ENCODE assay signal across 1 cellular context in genomic region chr20:58179432-58180099, GRCh38.
TF ChIP-seq lines count a peak whose summit lies in the region.

No MANE protein-coding gene starts in this region.

TF ChIP-seq in HepG2, 621 proteins besides CTCF, POLR2A, EP300 and RAD21 (continued from another document and continues in another):
- TF ChIP-seq ZBTB46 (CRISPR knock-in tag; IDR thresholded peaks at IDR 0.05; ENCODE audit: borderline replicate concordance) (0 out of 2 replicates have a peak, but pooled peaks have one; percentile 41), YY1 (IDR thresholded peaks at IDR 0.05; ENCODE audit: insufficient read depth, insufficient replicate concordance, low read depth, low read length) (peak; percentile 35), ZFYVE20 (CRISPR knock-in tag; IDR thresholded peaks at IDR 0.05; ENCODE audit: borderline replicate concordance, low read depth) (0 out of 2 replicates have a peak, but pooled peaks have one; percentile 50), KLF16 (CRISPR knock-in tag; IDR thresholded peaks at IDR 0.05) (0 out of 4 replicates have a peak, but pooled peaks of 1 of the 2 experiments have one; percentile 31), WIZ (CRISPR knock-in tag; IDR thresholded peaks at IDR 0.05) (peak; percentile 65; the same call in 1 of the 2 replicates), KMT2A (CRISPR knock-in tag; IDR thresholded peaks at IDR 0.05) (peak; percentile 16; the same call in 1 of the 2 replicates), ZNF768 (CRISPR knock-in tag; IDR thresholded peaks at IDR 0.05) (no peak; the same call in 1 of the 2 replicates), PTBP1 (IDR thresholded peaks at IDR 0.05; ENCODE audit: low read depth, low read length, poor library complexity, severe bottlenecking) (peak; percentile 85), RELA (CRISPR knock-in tag; IDR thresholded peaks at IDR 0.05) (0 out of 2 replicates have a peak, but pooled peaks have one; percentile 70), ZNF451 (CRISPR knock-in tag; IDR thresholded peaks at IDR 0.05) (peak; percentile 74; the same call in 1 of the 2 replicates), ZNF543 (CRISPR knock-in tag; IDR thresholded peaks at IDR 0.05) (0 out of 2 replicates have a peak, but pooled peaks have one; percentile 22), ZNF597 (CRISPR knock-in tag; IDR thresholded peaks at IDR 0.05) (0 out of 2 replicates have a peak, but pooled peaks have one; percentile 77), ZNF546 (CRISPR knock-in tag; conservative IDR thresholded peaks at IDR 0.05) (no peak), ATF7 (IDR thresholded peaks at IDR 0.05) (no peak), ATF7 (CRISPR knock-in tag; IDR thresholded peaks at IDR 0.05) (no peak), FOXO1 (CRISPR knock-in tag; IDR thresholded peaks at IDR 0.05) (0 out of 2 replicates have a peak, but pooled peaks have one; percentile 37), ZNF772 (CRISPR knock-in tag; IDR thresholded peaks at IDR 0.05) (no peak), XRCC5 (optimal IDR thresholded peaks at IDR 0.05; ENCODE audit: low read length) (peak; percentile 96), KLF11 (CRISPR knock-in tag; IDR thresholded peaks at IDR 0.05) (no peak), KDM2A (CRISPR knock-in tag; IDR thresholded peaks at IDR 0.05; ENCODE audit: borderline replicate concordance, low read depth) (peak; percentile 75; the same call in 1 of the 2 replicates), ZNF251 (CRISPR knock-in tag; IDR thresholded peaks at IDR 0.05) (peak; percentile 81; the same call in 1 of the 2 replicates), ZNF136 (CRISPR knock-in tag; IDR thresholded peaks at IDR 0.05; ENCODE audit: low read depth) (0 out of 2 replicates have a peak, but pooled peaks have one; percentile 65), ZNF501 (CRISPR knock-in tag; IDR thresholded peaks at IDR 0.05) (peak; percentile 80), JUNB (CRISPR knock-in tag; IDR thresholded peaks at IDR 0.05; ENCODE audit: borderline replicate concordance) (no peak), MYC (CRISPR knock-in tag; IDR thresholded peaks at IDR 0.05; ENCODE audit: borderline replicate concordance) (peak; percentile 54; the same call in 1 of the 2 replicates), ZNF547 (CRISPR knock-in tag; IDR thresholded peaks at IDR 0.05) (0 out of 2 replicates have a peak, but pooled peaks have one; percentile 73), ARNT2 (CRISPR knock-in tag; IDR thresholded peaks at IDR 0.05; ENCODE audit: low read depth) (0 out of 2 replicates have a peak, but pooled peaks have one; percentile 44), MTF2 (CRISPR knock-in tag; IDR thresholded peaks at IDR 0.05; ENCODE audit: borderline replicate concordance) (peak; percentile 98), ZFP82 (CRISPR knock-in tag; IDR thresholded peaks at IDR 0.05; ENCODE audit: borderline replicate concordance) (no peak), ZNF460 (CRISPR knock-in tag; IDR thresholded peaks at IDR 0.05; ENCODE audit: borderline replicate concordance) (no peak), ZNF616 (CRISPR knock-in tag; IDR thresholded peaks at IDR 0.05; ENCODE audit: low read depth) (0 out of 2 replicates have a peak, but pooled peaks have one; percentile 75), ZNF674 (CRISPR knock-in tag; IDR thresholded peaks at IDR 0.05; ENCODE audit: low read depth) (no peak), ZNF883 (CRISPR knock-in tag; IDR thresholded peaks at IDR 0.05; ENCODE audit: not compliant biosample characterization) (peak; percentile 60), ZNF256 (CRISPR knock-in tag; conservative IDR thresholded peaks at IDR 0.05) (no peak), NR2C2 (CRISPR knock-in tag; IDR thresholded peaks at IDR 0.05; ENCODE audit: borderline replicate concordance) (peak; percentile 30), ZNF160 (CRISPR knock-in tag; IDR thresholded peaks at IDR 0.05) (0 out of 2 replicates have a peak, but pooled peaks have one; percentile 13)
- TF ChIP-seq, protein P1, sequence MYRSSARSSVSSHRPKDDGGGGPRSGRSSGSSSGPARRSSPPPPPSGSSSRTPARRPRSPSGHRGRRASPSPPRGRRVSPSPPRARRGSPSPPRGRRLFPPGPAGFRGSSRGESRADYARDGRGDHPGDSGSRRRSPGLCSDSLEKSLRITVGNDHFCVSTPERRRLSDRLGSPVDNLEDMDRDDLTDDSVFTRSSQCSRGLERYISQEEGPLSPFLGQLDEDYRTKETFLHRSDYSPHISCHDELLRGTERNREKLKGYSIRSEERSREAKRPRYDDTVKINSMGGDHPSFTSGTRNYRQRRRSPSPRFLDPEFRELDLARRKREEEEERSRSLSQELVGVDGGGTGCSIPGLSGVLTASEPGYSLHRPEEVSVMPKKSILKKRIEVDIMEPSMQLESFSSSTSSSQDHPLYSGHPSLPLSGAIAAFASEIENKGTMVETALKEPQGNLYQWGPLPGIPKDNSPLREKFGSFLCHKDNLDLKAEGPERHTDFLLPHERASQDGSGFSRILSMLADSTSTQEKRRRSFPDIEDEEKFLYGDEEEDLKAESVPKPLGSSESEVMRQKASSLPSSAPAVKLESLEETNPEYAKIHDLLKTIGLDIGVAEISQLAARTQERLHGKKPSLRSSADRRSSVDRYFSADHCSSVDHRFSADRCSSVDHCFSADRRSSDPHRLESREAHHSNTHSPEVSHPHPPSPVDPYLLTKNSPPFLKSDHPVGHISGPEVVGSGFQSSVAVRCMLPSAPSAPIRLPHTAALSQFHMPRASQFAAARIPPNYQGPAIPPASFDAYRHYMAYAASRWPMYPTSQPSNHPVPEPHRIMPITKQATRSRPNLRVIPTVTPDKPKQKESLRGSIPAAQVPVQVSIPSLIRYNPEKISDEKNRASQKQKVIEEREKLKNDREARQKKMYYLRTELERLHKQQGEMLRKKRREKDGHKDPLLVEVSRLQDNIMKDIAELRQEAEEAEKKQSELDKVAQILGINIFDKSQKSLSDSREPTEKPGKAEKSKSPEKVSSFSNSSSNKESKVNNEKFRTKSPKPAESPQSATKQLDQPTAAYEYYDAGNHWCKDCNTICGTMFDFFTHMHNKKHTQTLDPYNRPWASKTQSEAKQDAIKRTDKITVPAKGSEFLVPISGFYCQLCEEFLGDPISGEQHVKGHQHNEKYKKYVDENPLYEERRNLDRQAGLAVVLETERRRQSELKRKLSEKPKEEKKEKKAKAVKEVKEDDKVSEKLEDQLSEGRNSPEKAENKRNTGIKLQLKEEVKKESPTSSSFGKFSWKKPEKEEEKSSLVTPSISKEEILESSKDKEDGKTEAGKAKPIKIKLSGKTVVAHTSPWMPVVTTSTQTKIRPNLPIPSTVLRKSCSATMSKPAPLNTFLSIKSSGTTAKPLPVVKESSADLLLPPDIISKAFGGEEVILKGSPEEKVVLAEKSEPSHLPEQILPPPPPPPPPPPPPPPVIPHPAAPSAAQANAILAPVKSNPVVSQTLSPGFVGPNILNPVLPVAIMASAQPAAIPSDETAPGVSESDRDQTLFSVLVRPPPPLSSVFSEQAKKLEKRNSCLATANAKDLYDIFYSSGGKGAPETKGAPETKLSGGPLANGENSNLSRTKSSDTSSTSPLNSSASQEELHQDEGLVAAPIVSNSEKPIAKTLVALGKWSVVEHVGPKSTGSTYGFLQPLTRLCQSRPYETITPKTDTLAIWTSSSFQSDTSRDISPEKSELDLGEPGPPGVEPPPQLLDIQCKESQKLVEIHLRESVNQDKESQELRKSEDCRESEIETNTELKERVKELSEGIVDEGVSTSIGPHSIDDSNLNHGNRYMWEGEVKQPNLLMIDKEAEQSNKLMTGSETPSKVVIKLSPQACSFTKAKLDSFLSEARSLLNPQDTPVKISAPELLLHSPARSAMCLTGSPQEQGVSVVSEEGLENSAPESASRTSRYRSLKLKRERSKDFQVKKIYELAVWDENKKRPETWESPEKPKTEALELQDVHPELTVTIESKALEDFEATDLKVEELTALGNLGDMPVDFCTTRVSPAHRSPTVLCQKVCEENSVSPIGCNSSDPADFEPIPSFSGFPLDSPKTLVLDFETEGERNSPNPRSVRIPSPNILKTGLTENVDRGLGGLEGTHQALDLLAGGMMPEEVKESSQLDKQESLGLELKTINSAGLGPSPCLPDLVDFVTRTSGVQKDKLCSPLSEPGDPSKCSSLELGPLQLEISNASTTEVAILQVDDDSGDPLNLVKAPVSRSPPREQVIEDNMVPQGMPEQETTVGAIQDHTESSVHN (CRISPR knock-in tag; IDR thresholded peaks at IDR 0.05), result peak; percentile 70; the same call in 1 of the 2 replicates
- TF ChIP-seq, protein P2, sequence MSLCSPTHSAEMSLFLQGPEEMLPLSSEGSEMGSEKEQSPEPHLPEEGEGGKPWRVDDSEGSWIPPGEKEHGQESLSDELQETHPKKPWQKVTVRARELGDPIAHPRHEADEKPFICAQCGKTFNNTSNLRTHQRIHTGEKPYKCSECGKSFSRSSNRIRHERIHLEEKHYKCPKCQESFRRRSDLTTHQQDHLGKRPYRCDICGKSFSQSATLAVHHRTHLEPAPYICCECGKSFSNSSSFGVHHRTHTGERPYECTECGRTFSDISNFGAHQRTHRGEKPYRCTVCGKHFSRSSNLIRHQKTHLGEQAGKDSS (CRISPR knock-in tag; IDR thresholded peaks at IDR 0.05; ENCODE audit: borderline replicate concordance, low read depth), result peak; percentile 65; the same call in 1 of the 2 replicates
- TF ChIP-seq, protein P3, sequence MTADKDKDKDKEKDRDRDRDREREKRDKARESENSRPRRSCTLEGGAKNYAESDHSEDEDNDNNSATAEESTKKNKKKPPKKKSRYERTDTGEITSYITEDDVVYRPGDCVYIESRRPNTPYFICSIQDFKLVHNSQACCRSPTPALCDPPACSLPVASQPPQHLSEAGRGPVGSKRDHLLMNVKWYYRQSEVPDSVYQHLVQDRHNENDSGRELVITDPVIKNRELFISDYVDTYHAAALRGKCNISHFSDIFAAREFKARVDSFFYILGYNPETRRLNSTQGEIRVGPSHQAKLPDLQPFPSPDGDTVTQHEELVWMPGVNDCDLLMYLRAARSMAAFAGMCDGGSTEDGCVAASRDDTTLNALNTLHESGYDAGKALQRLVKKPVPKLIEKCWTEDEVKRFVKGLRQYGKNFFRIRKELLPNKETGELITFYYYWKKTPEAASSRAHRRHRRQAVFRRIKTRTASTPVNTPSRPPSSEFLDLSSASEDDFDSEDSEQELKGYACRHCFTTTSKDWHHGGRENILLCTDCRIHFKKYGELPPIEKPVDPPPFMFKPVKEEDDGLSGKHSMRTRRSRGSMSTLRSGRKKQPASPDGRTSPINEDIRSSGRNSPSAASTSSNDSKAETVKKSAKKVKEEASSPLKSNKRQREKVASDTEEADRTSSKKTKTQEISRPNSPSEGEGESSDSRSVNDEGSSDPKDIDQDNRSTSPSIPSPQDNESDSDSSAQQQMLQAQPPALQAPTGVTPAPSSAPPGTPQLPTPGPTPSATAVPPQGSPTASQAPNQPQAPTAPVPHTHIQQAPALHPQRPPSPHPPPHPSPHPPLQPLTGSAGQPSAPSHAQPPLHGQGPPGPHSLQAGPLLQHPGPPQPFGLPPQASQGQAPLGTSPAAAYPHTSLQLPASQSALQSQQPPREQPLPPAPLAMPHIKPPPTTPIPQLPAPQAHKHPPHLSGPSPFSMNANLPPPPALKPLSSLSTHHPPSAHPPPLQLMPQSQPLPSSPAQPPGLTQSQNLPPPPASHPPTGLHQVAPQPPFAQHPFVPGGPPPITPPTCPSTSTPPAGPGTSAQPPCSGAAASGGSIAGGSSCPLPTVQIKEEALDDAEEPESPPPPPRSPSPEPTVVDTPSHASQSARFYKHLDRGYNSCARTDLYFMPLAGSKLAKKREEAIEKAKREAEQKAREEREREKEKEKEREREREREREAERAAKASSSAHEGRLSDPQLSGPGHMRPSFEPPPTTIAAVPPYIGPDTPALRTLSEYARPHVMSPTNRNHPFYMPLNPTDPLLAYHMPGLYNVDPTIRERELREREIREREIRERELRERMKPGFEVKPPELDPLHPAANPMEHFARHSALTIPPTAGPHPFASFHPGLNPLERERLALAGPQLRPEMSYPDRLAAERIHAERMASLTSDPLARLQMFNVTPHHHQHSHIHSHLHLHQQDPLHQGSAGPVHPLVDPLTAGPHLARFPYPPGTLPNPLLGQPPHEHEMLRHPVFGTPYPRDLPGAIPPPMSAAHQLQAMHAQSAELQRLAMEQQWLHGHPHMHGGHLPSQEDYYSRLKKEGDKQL (CRISPR knock-in tag; IDR thresholded peaks at IDR 0.05; ENCODE audit: low read depth), result no peak
- TF ChIP-seq, protein P4, sequence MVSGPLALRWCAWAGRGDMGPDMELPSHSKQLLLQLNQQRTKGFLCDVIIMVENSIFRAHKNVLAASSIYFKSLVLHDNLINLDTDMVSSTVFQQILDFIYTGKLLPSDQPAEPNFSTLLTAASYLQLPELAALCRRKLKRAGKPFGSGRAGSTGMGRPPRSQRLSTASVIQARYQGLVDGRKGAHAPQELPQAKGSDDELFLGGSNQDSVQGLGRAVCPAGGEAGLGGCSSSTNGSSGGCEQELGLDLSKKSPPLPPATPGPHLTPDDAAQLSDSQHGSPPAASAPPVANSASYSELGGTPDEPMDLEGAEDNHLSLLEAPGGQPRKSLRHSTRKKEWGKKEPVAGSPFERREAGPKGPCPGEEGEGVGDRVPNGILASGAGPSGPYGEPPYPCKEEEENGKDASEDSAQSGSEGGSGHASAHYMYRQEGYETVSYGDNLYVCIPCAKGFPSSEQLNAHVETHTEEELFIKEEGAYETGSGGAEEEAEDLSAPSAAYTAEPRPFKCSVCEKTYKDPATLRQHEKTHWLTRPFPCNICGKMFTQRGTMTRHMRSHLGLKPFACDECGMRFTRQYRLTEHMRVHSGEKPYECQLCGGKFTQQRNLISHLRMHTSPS (CRISPR knock-in tag; IDR thresholded peaks at IDR 0.05; ENCODE audit: low read depth), result no peak
- TF ChIP-seq, protein P5, sequence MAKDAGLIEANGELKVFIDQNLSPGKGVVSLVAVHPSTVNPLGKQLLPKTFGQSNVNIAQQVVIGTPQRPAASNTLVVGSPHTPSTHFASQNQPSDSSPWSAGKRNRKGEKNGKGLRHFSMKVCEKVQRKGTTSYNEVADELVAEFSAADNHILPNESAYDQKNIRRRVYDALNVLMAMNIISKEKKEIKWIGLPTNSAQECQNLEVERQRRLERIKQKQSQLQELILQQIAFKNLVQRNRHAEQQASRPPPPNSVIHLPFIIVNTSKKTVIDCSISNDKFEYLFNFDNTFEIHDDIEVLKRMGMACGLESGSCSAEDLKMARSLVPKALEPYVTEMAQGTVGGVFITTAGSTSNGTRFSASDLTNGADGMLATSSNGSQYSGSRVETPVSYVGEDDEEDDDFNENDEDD (CRISPR knock-in tag; IDR thresholded peaks at IDR 0.05; ENCODE audit: borderline replicate concordance), result peak; percentile 58; the same call in 1 of the 2 replicates
